ENCODE assay signal across 1 cellular context in the genomic region with DNA sequence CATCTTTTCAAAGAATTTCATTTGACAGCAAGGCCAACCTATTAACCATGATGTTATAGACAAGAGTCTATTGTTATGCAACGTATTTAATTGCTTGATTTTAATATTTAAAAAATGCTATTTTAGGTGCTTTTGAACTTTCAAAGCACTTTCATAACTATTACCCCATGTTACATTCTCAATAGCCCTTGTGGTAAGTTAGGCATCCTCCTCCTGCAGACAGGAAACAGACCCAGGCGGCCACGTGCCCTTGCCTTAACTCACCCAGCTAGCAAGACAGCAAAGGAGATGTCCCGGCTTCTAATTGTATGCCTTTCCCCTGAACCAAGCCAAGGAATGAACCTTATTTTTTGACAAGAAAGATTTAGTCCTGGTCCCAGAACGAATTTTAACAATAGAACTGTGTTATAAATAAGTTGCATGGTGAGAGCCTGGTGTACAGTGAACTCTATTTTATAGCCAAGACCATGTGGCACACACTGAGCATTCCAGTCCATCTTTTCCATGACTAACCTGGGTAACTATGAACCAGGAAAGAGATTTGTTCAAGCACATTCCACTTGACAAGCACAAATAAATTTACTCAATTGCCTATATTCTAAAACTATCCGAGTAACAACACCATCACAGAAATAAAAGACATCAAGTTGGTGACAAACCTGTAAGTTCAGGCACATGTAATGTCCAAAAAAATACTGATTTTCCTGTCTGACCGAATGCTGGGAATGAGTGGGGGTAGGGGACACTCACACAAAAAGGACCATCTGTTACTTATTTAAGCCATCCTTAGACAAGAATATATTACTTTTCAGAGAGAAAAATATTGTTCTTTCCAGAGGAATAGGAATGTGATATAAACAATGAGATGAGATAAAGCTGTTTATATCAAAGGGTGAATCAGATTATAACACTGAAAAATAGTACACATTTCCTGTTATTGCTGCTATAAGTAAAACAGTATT.
TF ChIP-seq lines count a peak whose summit lies in the region.

No MANE protein-coding gene starts in this region.

TF ChIP-seq in SK-N-SH, 30 proteins besides CTCF, POLR2A, EP300 and RAD21 (continued from another document):
- TF ChIP-seq, protein P1, sequence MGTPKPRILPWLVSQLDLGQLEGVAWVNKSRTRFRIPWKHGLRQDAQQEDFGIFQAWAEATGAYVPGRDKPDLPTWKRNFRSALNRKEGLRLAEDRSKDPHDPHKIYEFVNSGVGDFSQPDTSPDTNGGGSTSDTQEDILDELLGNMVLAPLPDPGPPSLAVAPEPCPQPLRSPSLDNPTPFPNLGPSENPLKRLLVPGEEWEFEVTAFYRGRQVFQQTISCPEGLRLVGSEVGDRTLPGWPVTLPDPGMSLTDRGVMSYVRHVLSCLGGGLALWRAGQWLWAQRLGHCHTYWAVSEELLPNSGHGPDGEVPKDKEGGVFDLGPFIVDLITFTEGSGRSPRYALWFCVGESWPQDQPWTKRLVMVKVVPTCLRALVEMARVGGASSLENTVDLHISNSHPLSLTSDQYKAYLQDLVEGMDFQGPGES (IDR thresholded peaks at IDR 0.05; ENCODE audit: low read depth, low read length): no peak
- TF ChIP-seq GABPA (IDR thresholded peaks at IDR 0.05; ENCODE audit: low read depth): no peak; the same call in 1 of the 2 replicates
- peak; percentile 56; the same call in 1 of the 2 replicates for TF ChIP-seq TEAD4 (IDR thresholded peaks at IDR 0.05; ENCODE audit: borderline replicate concordance, insufficient read depth)
- no peak for TF ChIP-seq EZH2phosphoT487 (IDR thresholded peaks at IDR 0.05; ENCODE audit: borderline replicate concordance, low read depth)
- peak; percentile 46 for TF ChIP-seq MEF2A (IDR thresholded peaks at IDR 0.05; ENCODE audit: borderline replicate concordance, low read depth)
- TF ChIP-seq RXRA (IDR thresholded peaks at IDR 0.05; ENCODE audit: borderline replicate concordance, low read depth): 0 out of 2 replicates have a peak, but pooled peaks have one; percentile 20
- peak; percentile 4; the same call in 1 of the 2 replicates for TF ChIP-seq NFIC (IDR thresholded peaks at IDR 0.05; ENCODE audit: borderline replicate concordance)
- TF ChIP-seq POLR2AphosphoS5 (IDR thresholded peaks at IDR 0.05; ENCODE audit: low read depth, low read length): no peak; the same call in none of the 2 replicates
- TF ChIP-seq RCOR1 (IDR thresholded peaks at IDR 0.05; ENCODE audit: low read length): no peak
- TF ChIP-seq FOSL2 (IDR thresholded peaks at IDR 0.05; ENCODE audit: borderline replicate concordance, low read depth): peak; percentile 13; the same call in 1 of the 2 replicates
- TF ChIP-seq NRF1 (IDR thresholded peaks at IDR 0.05; ENCODE audit: low read depth, low read length): no peak
- no peak for TF ChIP-seq FOXM1 (IDR thresholded peaks at IDR 0.05; ENCODE audit: low read depth)
- no peak for TF ChIP-seq RFX5 (IDR thresholded peaks at IDR 0.05; ENCODE audit: low read length)
- TF ChIP-seq MXI1 (IDR thresholded peaks at IDR 0.05; ENCODE audit: low read depth, low read length): no peak
- TF ChIP-seq YY1 (IDR thresholded peaks at IDR 0.05; ENCODE audit: low read depth): no peak
- no peak for TF ChIP-seq CHD2 (IDR thresholded peaks at IDR 0.05; ENCODE audit: low read length, partially characterized antibody)
- TF ChIP-seq, protein P2, sequence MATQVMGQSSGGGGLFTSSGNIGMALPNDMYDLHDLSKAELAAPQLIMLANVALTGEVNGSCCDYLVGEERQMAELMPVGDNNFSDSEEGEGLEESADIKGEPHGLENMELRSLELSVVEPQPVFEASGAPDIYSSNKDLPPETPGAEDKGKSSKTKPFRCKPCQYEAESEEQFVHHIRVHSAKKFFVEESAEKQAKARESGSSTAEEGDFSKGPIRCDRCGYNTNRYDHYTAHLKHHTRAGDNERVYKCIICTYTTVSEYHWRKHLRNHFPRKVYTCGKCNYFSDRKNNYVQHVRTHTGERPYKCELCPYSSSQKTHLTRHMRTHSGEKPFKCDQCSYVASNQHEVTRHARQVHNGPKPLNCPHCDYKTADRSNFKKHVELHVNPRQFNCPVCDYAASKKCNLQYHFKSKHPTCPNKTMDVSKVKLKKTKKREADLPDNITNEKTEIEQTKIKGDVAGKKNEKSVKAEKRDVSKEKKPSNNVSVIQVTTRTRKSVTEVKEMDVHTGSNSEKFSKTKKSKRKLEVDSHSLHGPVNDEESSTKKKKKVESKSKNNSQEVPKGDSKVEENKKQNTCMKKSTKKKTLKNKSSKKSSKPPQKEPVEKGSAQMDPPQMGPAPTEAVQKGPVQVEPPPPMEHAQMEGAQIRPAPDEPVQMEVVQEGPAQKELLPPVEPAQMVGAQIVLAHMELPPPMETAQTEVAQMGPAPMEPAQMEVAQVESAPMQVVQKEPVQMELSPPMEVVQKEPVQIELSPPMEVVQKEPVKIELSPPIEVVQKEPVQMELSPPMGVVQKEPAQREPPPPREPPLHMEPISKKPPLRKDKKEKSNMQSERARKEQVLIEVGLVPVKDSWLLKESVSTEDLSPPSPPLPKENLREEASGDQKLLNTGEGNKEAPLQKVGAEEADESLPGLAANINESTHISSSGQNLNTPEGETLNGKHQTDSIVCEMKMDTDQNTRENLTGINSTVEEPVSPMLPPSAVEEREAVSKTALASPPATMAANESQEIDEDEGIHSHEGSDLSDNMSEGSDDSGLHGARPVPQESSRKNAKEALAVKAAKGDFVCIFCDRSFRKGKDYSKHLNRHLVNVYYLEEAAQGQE (IDR thresholded peaks at IDR 0.05; ENCODE audit: low read depth, low read length): no peak
- TF ChIP-seq, protein P3, sequence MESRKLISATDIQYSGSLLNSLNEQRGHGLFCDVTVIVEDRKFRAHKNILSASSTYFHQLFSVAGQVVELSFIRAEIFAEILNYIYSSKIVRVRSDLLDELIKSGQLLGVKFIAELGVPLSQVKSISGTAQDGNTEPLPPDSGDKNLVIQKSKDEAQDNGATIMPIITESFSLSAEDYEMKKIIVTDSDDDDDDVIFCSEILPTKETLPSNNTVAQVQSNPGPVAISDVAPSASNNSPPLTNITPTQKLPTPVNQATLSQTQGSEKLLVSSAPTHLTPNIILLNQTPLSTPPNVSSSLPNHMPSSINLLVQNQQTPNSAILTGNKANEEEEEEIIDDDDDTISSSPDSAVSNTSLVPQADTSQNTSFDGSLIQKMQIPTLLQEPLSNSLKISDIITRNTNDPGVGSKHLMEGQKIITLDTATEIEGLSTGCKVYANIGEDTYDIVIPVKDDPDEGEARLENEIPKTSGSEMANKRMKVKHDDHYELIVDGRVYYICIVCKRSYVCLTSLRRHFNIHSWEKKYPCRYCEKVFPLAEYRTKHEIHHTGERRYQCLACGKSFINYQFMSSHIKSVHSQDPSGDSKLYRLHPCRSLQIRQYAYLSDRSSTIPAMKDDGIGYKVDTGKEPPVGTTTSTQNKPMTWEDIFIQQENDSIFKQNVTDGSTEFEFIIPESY (IDR thresholded peaks at IDR 0.05; ENCODE audit: borderline replicate concordance, low read depth): no peak
- TF ChIP-seq JUND (IDR thresholded peaks at IDR 0.05): peak; percentile 33; the same call in 1 of the 2 replicates
- peak; percentile 93 for TF ChIP-seq TCF12 (IDR thresholded peaks at IDR 0.05)
